In genomic region chr12:2834581-2835491, GRCh38 we compare ENCODE assay signal across 9 cellular contexts. TPM values are rescaled to one million over a fixed set of nuclear protein-coding genes. Genes with fewer than 3 reads are reported as not detected.
DNase-seq lines count a peak whose midpoint lies in the region; ATAC-seq, FAIRE-seq and TF ChIP-seq lines count a peak whose summit lies in the region.
"Had no signal": no experiment of that assay in that cellular context is flagged by ENCODE, and none has a peak within 500 bp of the region (broad histone marks: within the 10 kb centered on the region; RNA-seq: fewer than 3 reads in every experiment).

TSS of gene NRIP2 (minus strand) at chr12:2835035. CDS start at chr12:2834983, 52 bp downstream.

- no TSS peak for BruUV-seq in mammary epithelial cell (replicated peaks; lab: Mats Ljungman, UMichigan)

- intact Hi-C loops in breast epithelium (cut with DNase I; ENCODE audit: low total_unique reads) (no loop called here), mammary epithelial cell (cut with micrococcal nuclease) (no loop called here), aorta (cut with DNase I) (no loop called here)

- H3K27ac ChIP-seq in breast epithelium: peak within 1 kb of the TSS in 1 of 2 donors; percentile 62
- H3K27ac ChIP-seq in mammary epithelial cell (ENCODE audit: insufficient read depth, low read depth, low read length): no peak within 1 kb of the TSS
- H3K27ac ChIP-seq in endodermal cell (ENCODE audit: low read depth, low read length): no peak within 1 kb of the TSS
- H3K27ac ChIP-seq in aorta (ENCODE audit: low read depth in 1 of 2, low read length in 2 of 2): no peak within 1 kb of the TSS

- no peaks in the 10 kb centered on the region for H4K20me1 ChIP-seq in mammary epithelial cell (ENCODE audit: insufficient read depth, low read length)

- H3K27ac Mint-ChIP-seq in endodermal cell (peak within 1 kb of the TSS; percentile 7), mesothelial cell of epicardium (peak within 1 kb of the TSS; percentile 70)

- H3K36me3 ChIP-seq in breast epithelium: no peaks in the 10 kb centered on the region
- no peaks in the 10 kb centered on the region for H3K36me3 ChIP-seq in mammary epithelial cell (ENCODE audit: insufficient read depth, low read length)
- peaks cover 4% of the 10 kb centered on the region for H3K36me3 ChIP-seq in endodermal cell (ENCODE audit: control insufficient read depth, insufficient read depth, low read length)
- no peaks in the 10 kb centered on the region for H3K36me3 ChIP-seq in aorta (ENCODE audit: control insufficient read depth in 1 of 2, insufficient read depth in 2 of 2, low read length in 1 of 2)

- peaks cover 7% of the 10 kb centered on the region for H3K4me1 Mint-ChIP-seq in endodermal cell
- H3K4me1 Mint-ChIP-seq in mesothelial cell of epicardium: peaks cover 16% of the 10 kb centered on the region

- H3K27me3 Mint-ChIP-seq in endodermal cell (ENCODE audit: insufficient read depth) (no peaks in the 10 kb centered on the region), mesothelial cell of epicardium (ENCODE audit: low read depth) (no peaks in the 10 kb centered on the region)

- H3K27me3 ChIP-seq in breast epithelium (no peaks in the 10 kb centered on the region), mammary epithelial cell (ENCODE audit: insufficient read depth, low read length) (no peaks in the 10 kb centered on the region), endodermal cell (ENCODE audit: control insufficient read depth, insufficient read depth, low read length, poor library complexity, severe bottlenecking) (no peaks in the 10 kb centered on the region), aorta (ENCODE audit: control insufficient read depth in 1 of 2, insufficient read depth in 2 of 2, low read length in 1 of 2) (no peaks in the 10 kb centered on the region)

- in situ Hi-C loops in mammary epithelial cell (cut with MboI; ENCODE audit: low sequenced_read_pairs in 2 of 2): no loop called here

- no peak within 1 kb of the TSS for H2AFZ ChIP-seq in mammary epithelial cell (ENCODE audit: low read depth, low read length)

- no peak within 1 kb of the TSS for H3K4me3 Mint-ChIP-seq in endodermal cell
- H3K4me3 Mint-ChIP-seq in mesothelial cell of epicardium: no peak within 1 kb of the TSS

- FAIRE-seq in RCC 7860 (lab: Jason Lieb, UNC): no peak

- no peaks in the 10 kb centered on the region for H3K79me2 ChIP-seq in mammary epithelial cell (ENCODE audit: insufficient read depth, low read length)

- dilution Hi-C loops in mammary epithelial cell (cut with HindIII; ENCODE audit: low sequenced_read_pairs): no loop called here

- no peaks in the 10 kb centered on the region for H3K4me1 ChIP-seq in breast epithelium
- H3K4me1 ChIP-seq in mammary epithelial cell (ENCODE audit: insufficient read depth, low read length): no peaks in the 10 kb centered on the region
- peaks cover 7% of the 10 kb centered on the region for H3K4me1 ChIP-seq in endodermal cell (ENCODE audit: control insufficient read depth, insufficient read depth, low read length)
- no peaks in the 10 kb centered on the region for H3K4me1 ChIP-seq in aorta (ENCODE audit: control insufficient read depth in 1 of 2, insufficient read depth in 2 of 2, low read length in 2 of 2)

- no peak for TF ChIP-seq CTCF in breast epithelium (IDR thresholded peaks at IDR 0.05)
- no peak for TF ChIP-seq CTCF in mammary epithelial cell (conservative IDR thresholded peaks at IDR 0.05 in 1 of 2, IDR thresholded peaks at IDR 0.05 in 1 of 2; ENCODE audit: extremely low read depth in 1 of 2, insufficient read depth in 1 of 2, low read depth in 1 of 2, low read length in 2 of 2)
- TF ChIP-seq CTCF in endodermal cell (conservative IDR thresholded peaks at IDR 0.05): peak; percentile 22
- TF ChIP-seq CTCF in mesothelial cell of epicardium (IDR thresholded peaks at IDR 0.05; ENCODE audit: unreplicated experiment): no peak

- H3K9me3 ChIP-seq in breast epithelium (no peaks in the 10 kb centered on the region), mammary epithelial cell (replicated peaks; ENCODE audit: insufficient read depth, low read length) (no peaks in the 10 kb centered on the region), endodermal cell (ENCODE audit: control insufficient read depth, low read length) (no peaks in the 10 kb centered on the region), aorta (ENCODE audit: control insufficient read depth, low read length) (no peaks in the 10 kb centered on the region)

- ATAC-seq in aorta (ENCODE audit: low FRiP score) (peak; percentile 73), GM18858 (IDR thresholded peaks at IDR 0.05; ENCODE audit: unreplicated experiment) (no peak)

- H3K36me3 Mint-ChIP-seq in endodermal cell (ENCODE audit: low read depth) (peaks cover 33% of the 10 kb centered on the region), mesothelial cell of epicardium (peaks cover 9% of the 10 kb centered on the region)

- 33% methylated on average over 28 of the region's 32 CpGs for WGBS in mammary epithelial cell (ENCODE audit: low coverage, missing lambda C conversion rate)
- WGBS in endodermal cell (ENCODE audit: insufficient coverage in 1 of 2, insufficient read length in 1 of 2), 2 experiments: 53 to 66% methylated on average over 20 to 32 of the region's 32 CpGs
- WGBS in aorta, 2 donors: 5% methylated on average over 31 to 32 of the region's 32 CpGs

- CTCF ChIA-PET in mammary epithelial cell (lab: Charles Lee; ENCODE audit: low non-redundant PET): no interaction called here

- no peak within 1 kb of the TSS for H3K4me2 ChIP-seq in mammary epithelial cell (ENCODE audit: insufficient read depth, low read depth, low read length)

- H3K4me3 ChIP-seq in breast epithelium (peak within 1 kb of the TSS in 2 of 3 donors; percentile 42 to 58), mammary epithelial cell (replicated peaks in 1 of 3; ENCODE audit: insufficient read depth in 1 of 3, low read depth in 2 of 3, low read length in 3 of 3) (no peak within 1 kb of the TSS), endodermal cell (ENCODE audit: low read length) (no peak within 1 kb of the TSS), aorta (ENCODE audit: low read length in 2 of 2) (no peak within 1 kb of the TSS)

- TF ChIP-seq POLR2A in breast epithelium (IDR thresholded peaks at IDR 0.05): no peak

- no peaks in the 10 kb centered on the region for H3K9me3 Mint-ChIP-seq in endodermal cell
- no peaks in the 10 kb centered on the region for H3K9me3 Mint-ChIP-seq in mesothelial cell of epicardium

- DNase-seq in breast epithelium (ENCODE audit: low spot score in 2 of 2) (no peak), mammary epithelial cell (no peak), endodermal cell (peak; percentile 79), mesothelial cell of epicardium (ENCODE audit: low spot score in 2 of 2, unreplicated experiment in 2 of 2) (peak in 1 of 2 experiments; percentile 60), aorta (peak in 1 of 2 donors; percentile 72), NCI-H774 (lab: John Stamatoyannopoulos, UW) (no peak), RCC 7860 (ENCODE audit: low spot score) (no peak)

- no peak within 1 kb of the TSS for H3K9ac ChIP-seq in mammary epithelial cell (ENCODE audit: insufficient read depth, low read length)
- no peak within 1 kb of the TSS for H3K9ac ChIP-seq in endodermal cell (ENCODE audit: extremely low read depth, low read length, poor library complexity, severe bottlenecking)

RNA-seq across cellular contexts. Expression of gene NRIP2, which starts in this region (rescaled TPM):
- total RNA-seq in breast epithelium (1 to 10 TPM in 2 of 3 donors, under 1 TPM in 1; 0.16 to 1.6 (median 1.2) TPM), mammary epithelial cell (not detected), endodermal cell (not detected), mesothelial cell of epicardium (0.14 TPM in 1 of 3 replicates, not detected in the others), aorta (1 to 10 TPM; 7.8 to 8.1 TPM)
- polyA plus RNA-seq in mammary epithelial cell (not detected), aorta (1 to 10 TPM; 1.8 to 7.9 TPM)
- polyA minus RNA-seq in mammary epithelial cell: not detected
- polyA plus RNA-seq in endodermal cell (2013, experiment 1 of 2): 0.14 TPM
- polyA plus RNA-seq in endodermal cell (2013, experiment 2 of 2): 0.17 TPM
- polyA plus RNA-seq: keratinocyte had no signal

Comparison
In these comparisons a context has a peak if more than half of its experiments do, and no peak if none do; other contexts are left out.
1. H3K4me3 ChIP-seq: peak in breast epithelium (2 of 3); none in mammary epithelial cell (0 of 3), endodermal cell (single experiment) and aorta (0 of 2).
2. Peak in DNase-seq in endodermal cell; RNA of the gene not detected or under 1 TPM.